1 cellular context compared by ENCODE assay signal in genomic region chr20:62143118-62143975, GRCh38.
TF ChIP-seq lines count a peak whose summit lies in the region.

TSS of gene PSMA7 (minus strand) at chr20:62143394. CDS start at chr20:62143303, 91 bp downstream.
A gene with protein sequence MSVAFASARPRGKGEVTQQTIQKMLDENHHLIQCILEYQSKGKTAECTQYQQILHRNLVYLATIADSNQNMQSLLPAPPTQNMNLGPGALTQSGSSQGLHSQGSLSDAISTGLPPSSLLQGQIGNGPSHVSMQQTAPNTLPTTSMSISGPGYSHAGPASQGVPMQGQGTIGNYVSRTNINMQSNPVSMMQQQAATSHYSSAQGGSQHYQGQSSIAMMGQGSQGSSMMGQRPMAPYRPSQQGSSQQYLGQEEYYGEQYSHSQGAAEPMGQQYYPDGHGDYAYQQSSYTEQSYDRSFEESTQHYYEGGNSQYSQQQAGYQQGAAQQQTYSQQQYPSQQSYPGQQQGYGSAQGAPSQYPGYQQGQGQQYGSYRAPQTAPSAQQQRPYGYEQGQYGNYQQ (plus strand): TSS chr20:62143769. CDS start chr20:62143821, 52 bp downstream.

TF ChIP-seq in A549, 52 proteins besides CTCF, POLR2A, EP300 and RAD21 (continued from another document):
- TF ChIP-seq E2F6 (IDR thresholded peaks at IDR 0.05; ENCODE audit: borderline replicate concordance, low read depth) (no peak), TFCP2L1 (CRISPR knock-in tag; IDR thresholded peaks at IDR 0.05) (peak; percentile 47; the same call in 1 of the 2 replicates), HOXB5 (CRISPR knock-in tag; IDR thresholded peaks at IDR 0.05) (no peak), CEBPB (IDR thresholded peaks at IDR 0.05) (no peak), ESRRA (IDR thresholded peaks at IDR 0.05; ENCODE audit: borderline replicate concordance, low read length) (no peak), CBX8 (IDR thresholded peaks at IDR 0.05) (no peak), NFE2L2 (conservative IDR thresholded peaks at IDR 0.05; ENCODE audit: low read length) (no peak), CBX2 (IDR thresholded peaks at IDR 0.05; ENCODE audit: borderline replicate concordance, low read depth) (no peak), HEYL (CRISPR knock-in tag; IDR thresholded peaks at IDR 0.05) (no peak), KDM5A (IDR thresholded peaks at IDR 0.05) (no peak), POLR2AphosphoS2 (conservative IDR thresholded peaks at IDR 0.05; ENCODE audit: low read length) (no peak)
- TF ChIP-seq, protein P1, sequence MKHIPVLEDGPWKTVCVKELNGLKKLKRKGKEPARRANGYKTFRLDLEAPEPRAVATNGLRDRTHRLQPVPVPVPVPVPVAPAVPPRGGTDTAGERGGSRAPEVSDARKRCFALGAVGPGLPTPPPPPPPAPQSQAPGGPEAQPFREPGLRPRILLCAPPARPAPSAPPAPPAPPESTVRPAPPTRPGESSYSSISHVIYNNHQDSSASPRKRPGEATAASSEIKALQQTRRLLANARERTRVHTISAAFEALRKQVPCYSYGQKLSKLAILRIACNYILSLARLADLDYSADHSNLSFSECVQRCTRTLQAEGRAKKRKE (CRISPR knock-in tag; IDR thresholded peaks at IDR 0.05; ENCODE audit: low read depth) = no peak
